In genomic region chr9:80440724-80441123, GRCh38 we compare ENCODE assay signal across 25 cellular contexts.
"Had no signal": no experiment of that assay in that cellular context is flagged by ENCODE, and none has a peak within 500 bp of the region (broad histone marks: within the 10 kb centered on the region; RNA-seq: fewer than 3 reads in every experiment).

No MANE protein-coding gene starts in this region.

- H3K4me1 ChIP-seq: colonic mucosa, gastrocnemius medialis, right lobe of liver, upper lobe of left lung, vagina had no signal

- H3K36me3 Mint-ChIP-seq: activated naive CD4-positive, alpha-beta T cell treated with anti-CD3 and anti-CD28 coated beads, Interleukin-2, amount 50 U/mL, for 72 hours; naive thymus-derived CD4-positive, alpha-beta T cell had no signal

- DNase-seq: activated B cell treated with CpG ODN at 0.5 μM for 24 hours; activated CD4-positive, alpha-beta T cell treated with anti-CD3 and anti-CD28 coated beads for 36 hours; activated naive CD4-positive, alpha-beta T cell; activated T-cell treated with anti-CD3 and anti-CD28 coated beads for 4 hours; activated T-cell treated with anti-CD3 and anti-CD28 coated beads, Interleukin-2, amount 50 U/mL, for 72 hours; cerebellar nuclear complex; colonic mucosa; dorsolateral prefrontal cortex; effector memory CD4-positive, alpha-beta T cell; gastrocnemius medialis; left colon; midbrain; naive thymus-derived CD4-positive, alpha-beta T cell; ovary; right lobe of liver; stimulated activated CD4-positive, alpha-beta T cell treated with anti-CD3 and anti-CD28 coated beads, Interleukin-12 subunit alpha, Interleukin-12 subunit beta, amount 100 ng/mL, for 4 hours; stimulated activated CD4-positive, alpha-beta T cell treated with anti-CD3 and anti-CD28 coated beads, Interleukin-4, amount 100 ng/mL, for 1 hour; T-helper 2 cell had no signal

- H3K27ac ChIP-seq: colonic mucosa, dorsolateral prefrontal cortex, gastrocnemius medialis, hepatocyte, ovary, right lobe of liver, skin epidermis, upper lobe of left lung, vagina had no signal

- H3K27me3 ChIP-seq: colonic mucosa, dorsolateral prefrontal cortex, gastrocnemius medialis, hepatocyte, ovary, right lobe of liver, upper lobe of left lung, vagina had no signal

- H3K4me2 ChIP-seq: hepatocyte had no signal

- H2AFZ ChIP-seq: hepatocyte had no signal

- H3K79me2 ChIP-seq: hepatocyte had no signal

- H3K27ac Mint-ChIP-seq: activated B cell treated with CpG ODN at 0.5 μM for 24 hours; activated CD4-positive, alpha-beta T cell treated with anti-CD3 and anti-CD28 coated beads for 36 hours; activated naive CD4-positive, alpha-beta T cell treated with anti-CD3 and anti-CD28 coated beads, Interleukin-2, amount 50 U/mL, for 72 hours; activated T-cell treated with anti-CD3 and anti-CD28 coated beads, Interleukin-2, amount 50 U/mL, for 72 hours; naive thymus-derived CD4-positive, alpha-beta T cell; progenitor cell of endocrine pancreas; stimulated activated naive CD8-positive, alpha-beta T cell treated with anti-CD3 and anti-CD28 coated beads, Interleukin-15, Interleukin-2, amounts not matched to agents 100 ng/mL and 50 ng/mL, for 24 hours had no signal

- H3K27me3 Mint-ChIP-seq: activated B cell treated with CpG ODN at 0.5 μM for 24 hours; activated CD4-positive, alpha-beta T cell treated with anti-CD3 and anti-CD28 coated beads for 36 hours; naive thymus-derived CD4-positive, alpha-beta T cell; progenitor cell of endocrine pancreas; stimulated activated naive CD8-positive, alpha-beta T cell treated with anti-CD3 and anti-CD28 coated beads, Interleukin-15, Interleukin-2, amounts not matched to agents 100 ng/mL and 50 ng/mL, for 24 hours had no signal

- H3K36me3 ChIP-seq: colonic mucosa, gastrocnemius medialis, ovary, right lobe of liver, upper lobe of left lung, vagina had no signal

- H3K4me1 Mint-ChIP-seq: activated CD4-positive, alpha-beta T cell treated with anti-CD3 and anti-CD28 coated beads for 36 hours; naive thymus-derived CD4-positive, alpha-beta T cell had no signal

- H3K4me3 Mint-ChIP-seq: activated B cell treated with CpG ODN at 0.5 μM for 24 hours; activated CD4-positive, alpha-beta T cell treated with anti-CD3 and anti-CD28 coated beads for 36 hours; activated T-cell treated with anti-CD3 and anti-CD28 coated beads, Interleukin-2, amount 50 U/mL, for 72 hours; naive thymus-derived CD4-positive, alpha-beta T cell; stimulated activated naive CD8-positive, alpha-beta T cell treated with anti-CD3 and anti-CD28 coated beads, Interleukin-15, Interleukin-2, amounts not matched to agents 100 ng/mL and 50 ng/mL, for 24 hours had no signal

- H3K4me3 ChIP-seq: colonic mucosa, dorsolateral prefrontal cortex, gastrocnemius medialis, hepatocyte, ovary, right lobe of liver, skin epidermis, upper lobe of left lung, vagina had no signal

- ATAC-seq: activated CD4-positive, alpha-beta T cell treated with anti-CD3 and anti-CD28 coated beads for 36 hours; activated naive CD4-positive, alpha-beta T cell treated with anti-CD3 and anti-CD28 coated beads, Interleukin-2, amount 50 U/mL, for 72 hours; activated T-cell treated with anti-CD3 and anti-CD28 coated beads, Interleukin-2, amount 50 U/mL, for 72 hours; gastrocnemius medialis; left colon; naive thymus-derived CD4-positive, alpha-beta T cell; right lobe of liver had no signal

- H3K9me3 ChIP-seq: colonic mucosa, gastrocnemius medialis, ovary, right lobe of liver, upper lobe of left lung, vagina had no signal
